17 cellular contexts compared by ENCODE assay signal in genomic region chr3:192884831-192885356, GRCh38. TPM values are rescaled to one million over a fixed set of nuclear protein-coding genes. Genes with fewer than 3 reads are reported as not detected.
A peak's percentile ranks its signal among the peaks of the same experiment; 100 is the strongest.
DNase-seq lines count a peak whose midpoint lies in the region; ATAC-seq, FAIRE-seq and TF ChIP-seq lines count a peak whose summit lies in the region.
"Had no signal": no experiment of that assay in that cellular context is flagged by ENCODE, and none has a peak within 500 bp of the region (broad histone marks: within the 10 kb centered on the region; RNA-seq: fewer than 3 reads in every experiment).

No MANE protein-coding gene starts in this region.

- ATAC-seq in A549, result no peak
- ATAC-seq in activated T-helper 17 cell treated with anti-CD3 and anti-CD28 coated beads, Interleukin-2, amount 50 U/mL, for 72 hours (replicated peaks), result no peak
- no peak for ATAC-seq in HG02970 (IDR thresholded peaks at IDR 0.05; ENCODE audit: low FRiP score, unreplicated experiment)
- ATAC-seq: activated CD8-positive, alpha-beta T cell treated with anti-CD3 and anti-CD28 coated beads, Interleukin-2, amount 10 ng/mL, durations not matched to agents 7 days and 5 days; K562; pancreas had no signal

- CTCF ChIA-PET in A549 (lab: Yijun Ruan, JAX), result interaction anchor here (1.1 kb wide), 1 partner anchor 30 kb away, joined by 3 read pairs; no protein-coding TSS in a partner anchor

- no peaks in the 10 kb centered on the region; the same call in 1 of the 2 replicates for H3K27me3 Mint-ChIP-seq in HFFc6 (ENCODE audit: insufficient read depth)
- H3K27me3 Mint-ChIP-seq in activated T-helper 17 cell treated with anti-CD3 and anti-CD28 coated beads, Interleukin-2, amount 50 U/mL, for 72 hours, result no peaks in the 10 kb centered on the region
- H3K27me3 Mint-ChIP-seq: memory B cell had no signal

- DNase-seq in A549 (ENCODE audit: low read depth in 1 of 2, low spot score in 1 of 2) (no peak), HFFc6 (peak; percentile 71), iris pigment epithelial cell (ENCODE audit: low read depth) (peak; percentile 83), NCI-H1930 (lab: John Stamatoyannopoulos, UW) (no peak), GM13976 (ENCODE audit: low spot score) (no peak)
- no peak for DNase-seq in central memory CD4-positive, alpha-beta T cell
- DNase-seq: activated CD8-positive, alpha-beta T cell treated with anti-CD3 and anti-CD28 coated beads, Interleukin-2, amount 10 ng/mL, durations not matched to agents 7 days and 5 days; activated gamma-delta T cell treated with Interleukin-2 at 50 U/mL for 16 hours; NCI-H146; NCI-H774; pancreas; Right ventricle myocardium superior had no signal

- POLR2A ChIA-PET in A549 (lab: Yijun Ruan, JAX), result no interaction called here

- H3K27ac ChIP-seq in A549, result peak overlapping the region; percentile 85 to 97
- H3K27ac ChIP-seq: pancreas had no signal

- TF ChIP-seq EP300 in A549 (IDR thresholded peaks at IDR 0.05), result no peak

- TF ChIP-seq RAD21 in A549 (conservative IDR thresholded peaks at IDR 0.05 in 1 of 2, IDR thresholded peaks at IDR 0.05 in 1 of 2), result no peak

- TF ChIP-seq CTCF in A549 (IDR thresholded peaks at IDR 0.05) (no peak), HFFc6 (IDR thresholded peaks at IDR 0.05) (no peak), GM13976 (IDR thresholded peaks at IDR 0.05; ENCODE audit: borderline replicate concordance, control extremely low read depth, extremely low read depth, insufficient read depth, missing control alignments) (no peak)

- in situ Hi-C loops in GM13976 (cut with MboI; ENCODE audit: low sequenced_read_pairs, unreplicated experiment), result no loop called here

- peak overlapping the region; percentile 83 for H3K4me2 ChIP-seq in A549

- H3K4me1 Mint-ChIP-seq in HFFc6 (ENCODE audit: low read depth), result peaks cover 78% of the 10 kb centered on the region
- peaks cover 24% of the 10 kb centered on the region for H3K4me1 Mint-ChIP-seq in activated T-helper 17 cell treated with anti-CD3 and anti-CD28 coated beads, Interleukin-2, amount 50 U/mL, for 72 hours
- H3K4me1 Mint-ChIP-seq: memory B cell had no signal

- H3K36me3 Mint-ChIP-seq in HFFc6 (ENCODE audit: low read depth), result peaks cover 17% of the 10 kb centered on the region
- H3K36me3 Mint-ChIP-seq in activated T-helper 17 cell treated with anti-CD3 and anti-CD28 coated beads, Interleukin-2, amount 50 U/mL, for 72 hours (ENCODE audit: low read depth), result peaks cover 12% of the 10 kb centered on the region
- H3K36me3 Mint-ChIP-seq: memory B cell had no signal

- H3K4me3 Mint-ChIP-seq in HFFc6, result peak overlapping the region; percentile 70
- peak overlapping the region; percentile 75 for H3K4me3 Mint-ChIP-seq in activated T-helper 17 cell treated with anti-CD3 and anti-CD28 coated beads, Interleukin-2, amount 50 U/mL, for 72 hours
- H3K4me3 Mint-ChIP-seq: activated CD8-positive, alpha-beta T cell treated with anti-CD3 and anti-CD28 coated beads, Interleukin-2, amount 10 ng/mL, durations not matched to agents 7 days and 5 days; memory B cell had no signal

- H3K27ac Mint-ChIP-seq in HFFc6, result peak overlapping the region; percentile 94
- peak overlapping the region; percentile 96 for H3K27ac Mint-ChIP-seq in activated T-helper 17 cell treated with anti-CD3 and anti-CD28 coated beads, Interleukin-2, amount 50 U/mL, for 72 hours
- H3K27ac Mint-ChIP-seq: activated CD8-positive, alpha-beta T cell treated with anti-CD3 and anti-CD28 coated beads, Interleukin-2, amount 10 ng/mL, durations not matched to agents 7 days and 5 days; memory B cell had no signal

- no peaks in the 10 kb centered on the region for H3K9me3 Mint-ChIP-seq in HFFc6
- H3K9me3 Mint-ChIP-seq in activated T-helper 17 cell treated with anti-CD3 and anti-CD28 coated beads, Interleukin-2, amount 50 U/mL, for 72 hours, result no peaks in the 10 kb centered on the region
- H3K9me3 Mint-ChIP-seq: memory B cell had no signal

- no peak for TF ChIP-seq POLR2A in A549 (IDR thresholded peaks at IDR 0.05; ENCODE audit: low read length)

- no peaks in the 10 kb centered on the region for H3K9me3 ChIP-seq in A549
- H3K9me3 ChIP-seq: pancreas had no signal

- H3K4me3 ChIP-seq in A549, result no peak overlapping the region
- H3K4me3 ChIP-seq: K562, pancreas had no signal

- no peak for FAIRE-seq in A549 (lab: Jason Lieb, UNC)
- FAIRE-seq: bronchial epithelial cell, K562, pancreas had no signal

- H3K4me1 ChIP-seq in A549, result peaks cover 48% of the 10 kb centered on the region

- WGBS in A549 (ENCODE audit: missing lambda C conversion rate), result 55% methylated on average over 4 of the region's 4 CpGs

TF ChIP-seq in A549, 52 proteins besides CTCF, POLR2A, EP300 and RAD21:
- no peak for TF ChIP-seq CBX8 (IDR thresholded peaks at IDR 0.05)
- TF ChIP-seq HOXA7 (CRISPR knock-in tag; IDR thresholded peaks at IDR 0.05), result no peak
- TF ChIP-seq CHD2 (IDR thresholded peaks at IDR 0.05; ENCODE audit: low read length, partially characterized antibody), result no peak
- no peak for TF ChIP-seq RARB (CRISPR knock-in tag; IDR thresholded peaks at IDR 0.05)

RNA-seq across cellular contexts. Expression of gene MB21D2, which starts 32.8 kb away (rescaled TPM):
- 6.6 and 7.5 TPM in 2 replicates for polyA plus RNA-seq in A549 (2011; rRNA removed)
- 3.3 and 4.3 TPM in 2 replicates for polyA plus RNA-seq in A549 (2012; cell fraction: cytosol; rRNA removed)
- polyA plus RNA-seq in A549 (2012; cell fraction: nucleus; rRNA removed), result 4.5 and 5.0 TPM in 2 replicates
- polyA plus RNA-seq in A549 (2017; fragmentation: RNase III; extraction: RNeasy Plus Mini Kit Qiagen cat#74134 plus additional on column Dnase treatment), result 4.8 to 5.5 TPM (median 5.4 TPM) in 3 replicates
- polyA minus RNA-seq in A549 (2011; rRNA and poly(A)+ RNA removed), result 12.8 and 14.4 TPM in 2 replicates
- total RNA-seq in HFFc6 (2021; fragmentation: NEBNext Ultra II Directional; extraction: Animal tissue kit (Norgen Biotek cat#: 25700)), result 10 to 100 TPM; 17.2 to 20.9 (median 19.5) TPM
- total RNA-seq in activated T-helper 17 cell treated with anti-CD3 and anti-CD28 coated beads, Interleukin-2, amount 50 U/mL, for 72 hours, result 10 to 100 TPM; 13.4 to 13.9 TPM
- total RNA-seq: K562 had no signal

Comparison
In these comparisons a context has a peak if more than half of its experiments do, and no peak if none do; other contexts are left out.
1. DNase-seq: peak in HFFc6 (single experiment) and iris pigment epithelial cell (single experiment); none in A549 (0 of 2), central memory CD4-positive, alpha-beta T cell (single experiment), NCI-H1930 (0 of 2) and GM13976 (single experiment).